ENCODE assay signal across 8 cellular contexts in the genomic region with DNA sequence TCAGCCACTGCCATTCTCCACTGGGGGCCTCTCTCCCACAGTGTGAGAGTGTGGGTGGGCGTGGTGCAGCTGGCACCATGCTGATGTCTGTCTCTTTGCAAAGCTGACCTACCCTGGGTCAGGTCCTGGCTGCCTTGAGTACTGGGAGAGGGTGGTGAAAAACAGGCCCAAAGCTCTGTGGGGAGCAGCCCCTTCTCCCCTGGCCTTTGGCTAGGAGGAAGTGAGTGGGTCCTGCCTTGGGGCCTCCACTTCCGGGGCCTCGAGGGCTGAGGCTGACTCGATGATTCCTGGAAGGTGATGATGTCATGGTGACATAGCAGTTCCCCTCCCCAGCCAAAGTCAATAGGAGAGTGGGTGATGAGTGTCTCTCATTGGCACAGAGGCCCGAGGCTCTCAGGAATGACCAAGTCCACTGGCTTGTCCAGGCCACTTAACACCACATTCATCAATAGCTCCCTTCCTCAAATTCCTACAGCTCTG. TPM values are rescaled to one million over a fixed set of nuclear protein-coding genes. Genes with fewer than 3 reads are reported as not detected.
DNase-seq lines count a peak whose midpoint lies in the region; ATAC-seq and TF ChIP-seq lines count a peak whose summit lies in the region.

No MANE protein-coding gene starts in this region.

- CTCF ChIA-PET in activated CD4-positive, alpha-beta memory T cell treated with anti-CD3 and anti-CD28 coated beads, Interleukin-2, amount 10 ng/mL, durations not matched to agents 7 days and 5 days (lab: Charles Lee) = interaction anchor here (0.5 to 8.1 kb wide), 34 partner anchors 9 to 625 kb away, joined by 3 to 149 read pairs (median 9); a partner anchor contains a TSS

- ATAC-seq in GM18861 (IDR thresholded peaks at IDR 0.05; ENCODE audit: unreplicated experiment) (no peak), HG03095 (IDR thresholded peaks at IDR 0.05; ENCODE audit: unreplicated experiment) (no peak)

- TF ChIP-seq CTCF in fibroblast of mammary gland (conservative IDR thresholded peaks at IDR 0.05; ENCODE audit: control insufficient read depth, insufficient read depth, low read depth, low read length) = no peak

- peaks cover 65% of the 10 kb centered on the region for H3K4me1 Mint-ChIP-seq in activated CD4-positive, alpha-beta memory T cell treated with anti-CD3 and anti-CD28 coated beads, Interleukin-2, amount 10 ng/mL, durations not matched to agents 7 days and 5 days

- POLR2A ChIA-PET in activated CD4-positive, alpha-beta memory T cell treated with anti-CD3 and anti-CD28 coated beads, Interleukin-2, amount 10 ng/mL, durations not matched to agents 7 days and 5 days (lab: Charles Lee) = interaction anchor here (0.6 to 13.6 kb wide), 20 partner anchors 8 to 639 kb away, joined by 3 to 322 read pairs (median 11); a partner anchor contains a TSS

- peaks cover 18% of the 10 kb centered on the region for H3K27me3 Mint-ChIP-seq in activated CD4-positive, alpha-beta memory T cell treated with anti-CD3 and anti-CD28 coated beads, Interleukin-2, amount 10 ng/mL, durations not matched to agents 7 days and 5 days

- peak; percentile 7 for DNase-seq in NCI-H345 (lab: John Stamatoyannopoulos, UW)
- DNase-seq in NCI-H345 treated with DMSO at 0.1 percent for 48 hours (lab: John Stamatoyannopoulos, UW; ENCODE audit: unreplicated experiment) = no peak
- peak; percentile 77 for DNase-seq in activated CD4-positive, alpha-beta memory T cell treated with anti-CD3 and anti-CD28 coated beads, Interleukin-2, amount 10 ng/mL, durations not matched to agents 7 days and 5 days
- peak; percentile 97 for DNase-seq in fibroblast of mammary gland (ENCODE audit: low read depth)
- DNase-seq in stimulated activated CD4-positive, alpha-beta T cell treated with anti-CD3 and anti-CD28 coated beads, Interleukin-4, amount 100 ng/mL, for 4 hours = peak; percentile 52 to 77
- no peak for DNase-seq in middle frontal gyrus (ENCODE audit: extremely low spot score, low spot score)

- H3K36me3 Mint-ChIP-seq in activated CD4-positive, alpha-beta memory T cell treated with anti-CD3 and anti-CD28 coated beads, Interleukin-2, amount 10 ng/mL, durations not matched to agents 7 days and 5 days (ENCODE audit: low read depth) = no peaks in the 10 kb centered on the region

- no peaks in the 10 kb centered on the region for H3K9me3 Mint-ChIP-seq in activated CD4-positive, alpha-beta memory T cell treated with anti-CD3 and anti-CD28 coated beads, Interleukin-2, amount 10 ng/mL, durations not matched to agents 7 days and 5 days

- H3K27ac Mint-ChIP-seq in activated CD4-positive, alpha-beta memory T cell treated with anti-CD3 and anti-CD28 coated beads, Interleukin-2, amount 10 ng/mL, durations not matched to agents 7 days and 5 days = peak overlapping the region; percentile 69

- H3K4me3 Mint-ChIP-seq in activated CD4-positive, alpha-beta memory T cell treated with anti-CD3 and anti-CD28 coated beads, Interleukin-2, amount 10 ng/mL, durations not matched to agents 7 days and 5 days = peak overlapping the region; percentile 11

- H3K4me3 ChIP-seq in fibroblast of mammary gland (ENCODE audit: control insufficient read depth, low read depth, low read length) = no peak overlapping the region

RNA-seq across cellular contexts. Expression of a gene that starts 53.0 kb away (rescaled TPM):
- total RNA-seq in activated CD4-positive, alpha-beta memory T cell treated with anti-CD3 and anti-CD28 coated beads, Interleukin-2, amount 10 ng/mL, durations not matched to agents 7 days and 5 days = 10 to 100 TPM; 41.6 to 43.9 TPM

Comparison
In these comparisons a context has a peak if more than half of its experiments do, and no peak if none do; other contexts are left out.
1. DNase-seq: peak in NCI-H345 (single experiment), activated CD4-positive, alpha-beta memory T cell treated with anti-CD3 and anti-CD28 coated beads, Interleukin-2, amount 10 ng/mL, durations not matched to agents 7 days and 5 days (single experiment), fibroblast of mammary gland (single experiment) and stimulated activated CD4-positive, alpha-beta T cell treated with anti-CD3 and anti-CD28 coated beads, Interleukin-4, amount 100 ng/mL, for 4 hours (2 of 2); none in NCI-H345 treated with DMSO at 0.1 percent for 48 hours (single experiment) and middle frontal gyrus (single experiment).